ENCODE assay signal across 27 cellular contexts in the genomic region with DNA sequence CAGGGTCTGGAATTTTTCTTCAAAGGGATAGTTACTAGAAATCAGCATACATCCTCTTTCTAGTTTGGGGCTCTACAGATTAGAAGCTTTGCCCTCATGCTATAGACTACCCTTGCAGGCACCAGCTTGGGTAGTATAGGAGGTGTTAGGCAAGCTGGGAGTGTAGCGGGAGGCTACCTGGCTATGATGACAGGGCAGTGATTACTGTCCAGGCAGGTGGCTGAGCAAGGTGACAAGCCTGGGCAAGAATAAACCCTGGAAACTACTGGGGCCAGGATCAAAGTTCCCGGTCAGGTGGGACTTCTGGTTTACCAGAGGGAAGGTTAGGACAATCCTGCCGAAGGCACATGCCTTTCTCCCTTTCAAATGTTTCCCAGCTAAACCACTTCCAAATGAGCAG.
A peak's percentile ranks its signal among the peaks of the same experiment; 100 is the strongest.
DNase-seq lines count a peak whose midpoint lies in the region; ATAC-seq, FAIRE-seq and TF ChIP-seq lines count a peak whose summit lies in the region.
"Had no signal": no experiment of that assay in that cellular context is flagged by ENCODE, and none has a peak within 500 bp of the region (broad histone marks: within the 10 kb centered on the region; RNA-seq: fewer than 3 reads in every experiment).

No MANE protein-coding gene starts in this region.

- H3K36me3 ChIP-seq in bronchial epithelial cell (ENCODE audit: control insufficient read depth, insufficient read depth, low read length) (no peaks in the 10 kb centered on the region), HepG2 (replicated peaks in 1 of 2; ENCODE audit: control insufficient read depth in 1 of 2, insufficient read depth in 2 of 2, low read length in 2 of 2) (no peaks in the 10 kb centered on the region), vagina (no peaks in the 10 kb centered on the region)

- TF ChIP-seq EP300 in HepG2 (IDR thresholded peaks at IDR 0.05; ENCODE audit: low read depth in 2 of 2, low read length in 2 of 2): no peak
- TF ChIP-seq EP300 in HepG2 (CRISPR knock-in tag; IDR thresholded peaks at IDR 0.05; ENCODE audit: borderline replicate concordance): no peak

- TF ChIP-seq CTCF in RWPE1 (conservative IDR thresholded peaks at IDR 0.05; ENCODE audit: low read depth) (no peak), bronchial epithelial cell (IDR thresholded peaks at IDR 0.05; ENCODE audit: insufficient read depth, low read length, severe bottlenecking) (no peak), HepG2 (CRISPR knock-in tag; IDR thresholded peaks at IDR 0.05) (no peak), vagina (IDR thresholded peaks at IDR 0.05) (no peak)

- intact Hi-C loops in HepG2 (cut with micrococcal nuclease; ENCODE audit: unreplicated experiment) (no loop called here), vagina (cut with DNase I) (no loop called here)

- TF ChIP-seq RAD21 in HepG2 (CRISPR knock-in tag; IDR thresholded peaks at IDR 0.05): no peak

- H3K9me3 ChIP-seq in HepG2 (ENCODE audit: low read length) (no peaks in the 10 kb centered on the region), vagina (no peaks in the 10 kb centered on the region)

- H3K27ac ChIP-seq in RWPE1: no peak overlapping the region
- no peak overlapping the region for H3K27ac ChIP-seq in HepG2 (ENCODE audit: extremely low read length, insufficient read depth, low read length)
- H3K27ac ChIP-seq in vagina: no peak overlapping the region
- H3K27ac ChIP-seq: GM23248, KMS-11, SK-N-MC had no signal

- no TSS peak for BruUV-seq in HepG2 (replicated peaks; lab: Mats Ljungman, UMichigan)

- no peaks in the 10 kb centered on the region for H4K20me1 ChIP-seq in HepG2 (ENCODE audit: insufficient read depth, low read length)

- ATAC-seq in HepG2: no peak

- no peak overlapping the region for H2AFZ ChIP-seq in HepG2 (ENCODE audit: low read length)
- H2AFZ ChIP-seq: GM23248 had no signal

- H3K4me2 ChIP-seq in HepG2 (ENCODE audit: low read depth, low read length): no peak overlapping the region
- H3K4me2 ChIP-seq: KMS-11 had no signal

- H3K9ac ChIP-seq in HepG2 (ENCODE audit: insufficient read depth, low read depth, low read length): no peak overlapping the region
- H3K9ac ChIP-seq: GM23248, KMS-11 had no signal

- H3K79me2 ChIP-seq in HepG2 (ENCODE audit: insufficient read depth, low read length): no peaks in the 10 kb centered on the region

- H3K4me1 ChIP-seq in HepG2 (ENCODE audit: insufficient read depth, low read length) (no peaks in the 10 kb centered on the region), vagina (no peaks in the 10 kb centered on the region)

- 9% methylated on average over 3 of the region's 3 CpGs for WGBS in HepG2 (ENCODE audit: low lambda C conversion rate)

- H3K4me3 ChIP-seq in bronchial epithelial cell (ENCODE audit: low read depth, low read length) (no peak overlapping the region), HepG2 (replicated peaks in 1 of 3; ENCODE audit: insufficient read depth in 1 of 3, low read depth in 2 of 3, low read length in 3 of 3) (no peak overlapping the region), vagina (no peak overlapping the region)
- H3K4me3 ChIP-seq: GM23248, SK-N-MC had no signal

- CTCF ChIA-PET in RWPE1 (lab: Yijun Ruan, JAX) (no interaction called here), HepG2 (lab: Yijun Ruan, JAX; ENCODE audit: low intra/inter-chr PET ratio, low total read pairs) (no interaction called here)

- DNase-seq in HPDE6-E6E7 (ENCODE audit: extremely low spot score) (peak; percentile 33), RWPE1 (ENCODE audit: low spot score) (peak; percentile 3), bronchial epithelial cell (ENCODE audit: low read depth) (peak; percentile 42), HepG2 (ENCODE audit: low spot score) (no peak), dermis blood vessel endothelial cell (no peak), HuH-7 (ENCODE audit: low spot score) (no peak), vagina (ENCODE audit: extremely low spot score in 2 of 2) (no peak), T-helper 2 cell (no peak)
- DNase-seq: C1 segment of cervical spinal cord; CD4-positive, alpha-beta memory T cell; COR-L47; DMS 273 treated with DMSO at 0.1 percent for 48 hours; DND-41; GM23248; H9; NCI-H1092 treated with DMSO at 0.1 percent for 48 hours; NCI-H1436; NCI-H1930; NCI-H2107; NCI-H446; NCI-H524 treated with DMSO at 0.1 percent for 48 hours; NCI-H774; SIG-M5 had no signal

- FAIRE-seq in bronchial epithelial cell (lab: Jason Lieb, UNC) (no peak), HepG2 (lab: Jason Lieb, UNC) (no peak)
- FAIRE-seq: GM18507, HTR-8/SVneo had no signal

- POLR2A ChIA-PET in RWPE1 (lab: Yijun Ruan, JAX; ENCODE audit: low non-redundant PET) (no interaction called here), HepG2 (lab: Yijun Ruan, JAX) (no interaction called here)

- TF ChIP-seq POLR2A in HepG2 (IDR thresholded peaks at IDR 0.05; ENCODE audit: insufficient read depth in 1 of 2, low read depth in 2 of 2, low read length in 2 of 2) (no peak), vagina (IDR thresholded peaks at IDR 0.05) (no peak)

- in situ Hi-C loops in HepG2 (cut with HindIII; ENCODE audit: extremely low pct_ligation_motif_present, low pct_unique_long_range_greater_than_20kb): no loop called here

- no peaks in the 10 kb centered on the region for H3K27me3 ChIP-seq in bronchial epithelial cell (ENCODE audit: control insufficient read depth, insufficient read depth, low read length)
- H3K27me3 ChIP-seq in HepG2 (ENCODE audit: control insufficient read depth in 1 of 2, insufficient read depth in 2 of 2, low read length in 2 of 2): no peaks in the 10 kb centered on the region
- H3K27me3 ChIP-seq in vagina: no peaks in the 10 kb centered on the region

TF ChIP-seq in HepG2, 621 proteins besides CTCF, POLR2A, EP300 and RAD21:
- TF ChIP-seq, protein P1, sequence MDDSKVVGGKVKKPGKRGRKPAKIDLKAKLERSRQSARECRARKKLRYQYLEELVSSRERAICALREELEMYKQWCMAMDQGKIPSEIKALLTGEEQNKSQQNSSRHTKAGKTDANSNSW (CRISPR knock-in tag; IDR thresholded peaks at IDR 0.05; ENCODE audit: borderline replicate concordance): no peak
- TF ChIP-seq MED13 (CRISPR knock-in tag; IDR thresholded peaks at IDR 0.05) (no peak), FOXP1 (IDR thresholded peaks at IDR 0.05) (no peak), FOXP1 (CRISPR knock-in tag; IDR thresholded peaks at IDR 0.05) (no peak), HNF4A (CRISPR knock-in tag; IDR thresholded peaks at IDR 0.05) (0 out of 2 replicates have a peak, but pooled peaks have one; percentile 7)
- TF ChIP-seq, protein P2, sequence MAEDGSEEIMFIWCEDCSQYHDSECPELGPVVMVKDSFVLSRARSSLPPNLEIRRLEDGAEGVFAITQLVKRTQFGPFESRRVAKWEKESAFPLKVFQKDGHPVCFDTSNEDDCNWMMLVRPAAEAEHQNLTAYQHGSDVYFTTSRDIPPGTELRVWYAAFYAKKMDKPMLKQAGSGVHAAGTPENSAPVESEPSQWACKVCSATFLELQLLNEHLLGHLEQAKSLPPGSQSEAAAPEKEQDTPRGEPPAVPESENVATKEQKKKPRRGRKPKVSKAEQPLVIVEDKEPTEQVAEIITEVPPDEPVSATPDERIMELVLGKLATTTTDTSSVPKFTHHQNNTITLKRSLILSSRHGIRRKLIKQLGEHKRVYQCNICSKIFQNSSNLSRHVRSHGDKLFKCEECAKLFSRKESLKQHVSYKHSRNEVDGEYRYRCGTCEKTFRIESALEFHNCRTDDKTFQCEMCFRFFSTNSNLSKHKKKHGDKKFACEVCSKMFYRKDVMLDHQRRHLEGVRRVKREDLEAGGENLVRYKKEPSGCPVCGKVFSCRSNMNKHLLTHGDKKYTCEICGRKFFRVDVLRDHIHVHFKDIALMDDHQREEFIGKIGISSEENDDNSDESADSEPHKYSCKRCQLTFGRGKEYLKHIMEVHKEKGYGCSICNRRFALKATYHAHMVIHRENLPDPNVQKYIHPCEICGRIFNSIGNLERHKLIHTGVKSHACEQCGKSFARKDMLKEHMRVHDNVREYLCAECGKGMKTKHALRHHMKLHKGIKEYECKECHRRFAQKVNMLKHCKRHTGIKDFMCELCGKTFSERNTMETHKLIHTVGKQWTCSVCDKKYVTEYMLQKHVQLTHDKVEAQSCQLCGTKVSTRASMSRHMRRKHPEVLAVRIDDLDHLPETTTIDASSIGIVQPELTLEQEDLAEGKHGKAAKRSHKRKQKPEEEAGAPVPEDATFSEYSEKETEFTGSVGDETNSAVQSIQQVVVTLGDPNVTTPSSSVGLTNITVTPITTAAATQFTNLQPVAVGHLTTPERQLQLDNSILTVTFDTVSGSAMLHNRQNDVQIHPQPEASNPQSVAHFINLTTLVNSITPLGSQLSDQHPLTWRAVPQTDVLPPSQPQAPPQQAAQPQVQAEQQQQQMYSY (CRISPR knock-in tag; IDR thresholded peaks at IDR 0.05): 0 out of 2 replicates have a peak, but pooled peaks have one; percentile 34
TF ChIP-seq in HepG2: peak in this region for 2.

Comparison
In these comparisons a context has a peak if more than half of its experiments do, and no peak if none do; other contexts are left out.
1. DNase-seq: peak in HPDE6-E6E7 (single experiment), RWPE1 (single experiment) and bronchial epithelial cell (single experiment); none in HepG2 (single experiment), dermis blood vessel endothelial cell (single experiment), HuH-7 (single experiment), vagina (0 of 2) and T-helper 2 cell (0 of 5).